ENCODE assay signal across 15 cellular contexts in genomic region chr2:38125830-38126229, GRCh38.
"Had no signal": no experiment of that assay in that cellular context is flagged by ENCODE, and none has a peak within 500 bp of the region (broad histone marks: within the 10 kb centered on the region; RNA-seq: fewer than 3 reads in every experiment).

No MANE protein-coding gene starts in this region.

- ATAC-seq: activated naive CD8-positive, alpha-beta T cell treated with anti-CD3 and anti-CD28 coated beads, Interleukin-2, amount 50 U/mL, for 24 hours; left cardiac atrium had no signal

- DNase-seq: activated CD4-positive, alpha-beta T cell treated with anti-CD3 and anti-CD28 coated beads, Interleukin-2, amount 50 U/mL, for 48 hours; activated naive CD4-positive, alpha-beta T cell treated with anti-CD3 and anti-CD28 coated beads for 36 hours; activated naive CD8-positive, alpha-beta T cell treated with anti-CD3 and anti-CD28 coated beads, Interleukin-2, amount 50 U/mL, for 24 hours; activated T-cell treated with anti-CD3 and anti-CD28 coated beads, Interleukin-2, amount 50 U/mL, for 1 hour; aorta; cerebellar nuclear complex; effector memory CD4-positive, alpha-beta T cell; left cardiac atrium; midbrain; ovary; sigmoid colon; stimulated activated CD4-positive, alpha-beta T cell treated with anti-CD3 and anti-CD28 coated beads, Interleukin-1b, Interleukin-23, amount 100 ng/mL, for 48 hours; T1000; thyroid gland; WERI-Rb-1 had no signal
